11 cellular contexts compared by ENCODE assay signal in genomic region chr12:27966870-27967269, GRCh38. TPM values are rescaled to one million over a fixed set of nuclear protein-coding genes. Genes with fewer than 3 reads are reported as not detected.
DNase-seq lines count a peak whose midpoint lies in the region; ATAC-seq, FAIRE-seq and TF ChIP-seq lines count a peak whose summit lies in the region.
"Had no signal": no experiment of that assay in that cellular context is flagged by ENCODE, and none has a peak within 500 bp of the region (broad histone marks: within the 10 kb centered on the region; RNA-seq: fewer than 3 reads in every experiment).

No MANE protein-coding gene starts in this region.

- H3K4me2 ChIP-seq in GM12878 (ENCODE audit: control insufficient read depth, insufficient read depth) = no peak overlapping the region

- H3K27ac ChIP-seq in GM12878 (ENCODE audit: control insufficient read depth, insufficient read depth) = no peak overlapping the region

- no peak for TF ChIP-seq RAD21 in GM12878 (IDR thresholded peaks at IDR 0.05; ENCODE audit: insufficient read depth, low read depth, low read length)

- no peak overlapping the region for H2AFZ ChIP-seq in GM12878 (ENCODE audit: control insufficient read depth, low read depth, low read length)

- intact Hi-C loops in GM12878 (cut with micrococcal nuclease; ENCODE audit: unreplicated experiment) = loop anchor here (5.0 kb wide), 1 partner anchor 905 kb away; no protein-coding TSS in a partner anchor

- POLR2A ChIA-PET in GM12878 (lab: Charles Lee) = no interaction called here

- H3K9me3 ChIP-seq in GM12878 (replicated peaks; ENCODE audit: control insufficient read depth, insufficient read depth, low read length) = no peaks in the 10 kb centered on the region

- no peaks in the 10 kb centered on the region for H3K9me3 Mint-ChIP-seq in mesothelial cell of epicardium
- H3K9me3 Mint-ChIP-seq: central memory CD8-positive, alpha-beta T cell had no signal

- in situ Hi-C loops in GM12878 (cut with MboI) = no loop called here

- peaks cover 10% of the 10 kb centered on the region for H3K4me1 ChIP-seq in GM12878 (ENCODE audit: control insufficient read depth, insufficient read depth, low read length)

- DNase-seq in DMS 273 (lab: John Stamatoyannopoulos, UW; ENCODE audit: unreplicated experiment) (peak; percentile 58), HTR-8/SVneo (ENCODE audit: insufficient read length, low spot score) (peak; percentile 87), GM12878 (ENCODE audit: low read depth, low spot score) (no peak), mesothelial cell of epicardium (ENCODE audit: low spot score in 2 of 2, unreplicated experiment in 2 of 2) (no peak), COLO668 (lab: John Stamatoyannopoulos, UW; ENCODE audit: unreplicated experiment) (no peak), NCI-H345 treated with DMSO at 0.1 percent for 48 hours (lab: John Stamatoyannopoulos, UW; ENCODE audit: unreplicated experiment) (no peak), KG1 (lab: John Stamatoyannopoulos, UW) (no peak)
- DNase-seq in activated naive CD4-positive, alpha-beta T cell treated with anti-CD3 and anti-CD28 coated beads, Interleukin-2, amount 50 U/mL, for 16 hours = no peak
- DNase-seq: stimulated activated CD4-positive, alpha-beta T cell treated with anti-CD3 and anti-CD28 coated beads, Interleukin-15, amount 100 ng/mL, for 24 hours had no signal

- H3K36me3 ChIP-seq in GM12878 (ENCODE audit: control insufficient read depth in 2 of 2, insufficient read depth in 2 of 2, low read length in 1 of 2) = no peaks in the 10 kb centered on the region

- 0% methylated on average over 2 of the region's 2 CpGs for WGBS in GM12878 (ENCODE audit: insufficient coverage, insufficient replicate concordance, low lambda C conversion rate, missing lambda C conversion rate)

- H3K4me3 ChIP-seq in GM12878 = no peak overlapping the region

- SMC1A ChIA-PET in GM12878 (lab: Charles Lee; ENCODE audit: uncharacterized antibody, unreplicated experiment) = no interaction called here

- FAIRE-seq in HTR-8/SVneo (lab: Jason Lieb, UNC) (peak; percentile 92), GM12878 (lab: Jason Lieb, UNC) (no peak)

- TF ChIP-seq CTCF in GM12878 (IDR thresholded peaks at IDR 0.05 in 2 of 3, conservative IDR thresholded peaks at IDR 0.05 in 1 of 3; ENCODE audit: control insufficient read depth in 2 of 3, extremely low read depth in 1 of 3, insufficient read depth in 1 of 3, low read depth in 3 of 3, low read length in 3 of 3) = no peak
- TF ChIP-seq CTCF in mesothelial cell of epicardium (IDR thresholded peaks at IDR 0.05; ENCODE audit: unreplicated experiment) = no peak

- TF ChIP-seq POLR2A in GM12878 (IDR thresholded peaks at IDR 0.05; ENCODE audit: low read depth, low read length) = no peak

- no TSS peak for BruUV-seq in GM12878 (replicated peaks; lab: Mats Ljungman, UMichigan)

- H3K27me3 Mint-ChIP-seq in mesothelial cell of epicardium (ENCODE audit: low read depth) = peaks cover 34% of the 10 kb centered on the region

- CTCF ChIA-PET in GM12878 (lab: Yijun Ruan, JAX) = no interaction called here

- no peak for TF ChIP-seq EP300 in GM12878 (IDR thresholded peaks at IDR 0.05; ENCODE audit: borderline replicate concordance in 1 of 2, control insufficient read depth in 1 of 2, low read depth in 2 of 2, low read length in 2 of 2)

- H4K20me1 ChIP-seq in GM12878 (ENCODE audit: control insufficient read depth, insufficient read depth) = no peaks in the 10 kb centered on the region

- peak; percentile 17; the same call in 1 of the 3 replicates for ATAC-seq in GM12878

- peaks cover 6% of the 10 kb centered on the region for H3K36me3 Mint-ChIP-seq in mesothelial cell of epicardium

- peak overlapping the region; percentile 25 for H3K27ac Mint-ChIP-seq in mesothelial cell of epicardium

- peaks cover 44% of the 10 kb centered on the region for H3K4me1 Mint-ChIP-seq in mesothelial cell of epicardium

- H3K9ac ChIP-seq in GM12878 (ENCODE audit: control insufficient read depth, insufficient read depth, low read length) = no peak overlapping the region

- H3K79me2 ChIP-seq in GM12878 (ENCODE audit: control insufficient read depth, insufficient read depth, low read length) = no peaks in the 10 kb centered on the region

- peak overlapping the region; percentile 85 for H3K4me3 Mint-ChIP-seq in mesothelial cell of epicardium
- H3K4me3 Mint-ChIP-seq: central memory CD8-positive, alpha-beta T cell had no signal

- RAD21 ChIA-PET in GM12878 (lab: Charles Lee; ENCODE audit: unreplicated experiment) = no interaction called here

- peaks cover 7 to 31% of the 10 kb centered on the region in 2 experiments for H3K27me3 ChIP-seq in GM12878 (replicated peaks in 1 of 2; ENCODE audit: control insufficient read depth in 2 of 2, insufficient read depth in 2 of 2, low read length in 1 of 2)

TF ChIP-seq in GM12878, 131 proteins besides CTCF, POLR2A, EP300 and RAD21 (continues in another document):
- TF ChIP-seq HDGF (IDR thresholded peaks at IDR 0.05) (no peak), TCF3 (IDR thresholded peaks at IDR 0.05; ENCODE audit: borderline replicate concordance, insufficient read depth, low read depth, low read length) (no peak), CBX5 (IDR thresholded peaks at IDR 0.05; ENCODE audit: low read depth) (no peak), MXI1 (IDR thresholded peaks at IDR 0.05; ENCODE audit: low read depth, low read length) (no peak), LARP7 (IDR thresholded peaks at IDR 0.05) (no peak), MLLT1 (IDR thresholded peaks at IDR 0.05) (no peak), KDM1A (IDR thresholded peaks at IDR 0.05; ENCODE audit: borderline replicate concordance) (no peak), PML (IDR thresholded peaks at IDR 0.05; ENCODE audit: low read length) (no peak), NBN (IDR thresholded peaks at IDR 0.05) (no peak), SUPT20H (IDR thresholded peaks at IDR 0.05; ENCODE audit: borderline replicate concordance, control insufficient read depth, low read depth, low read length) (no peak), STAT3 (IDR thresholded peaks at IDR 0.05; ENCODE audit: low read depth, low read length) (no peak), CREM (IDR thresholded peaks at IDR 0.05; ENCODE audit: low read depth) (no peak), PBX3 (IDR thresholded peaks at IDR 0.05; ENCODE audit: insufficient replicate concordance, low read depth, low read length) (no peak), RELA (IDR thresholded peaks at IDR 0.05; ENCODE audit: borderline replicate concordance, partially characterized antibody) (no peak), ETV6 (conservative IDR thresholded peaks at IDR 0.05 in 1 of 2, IDR thresholded peaks at IDR 0.05 in 1 of 2; ENCODE audit: borderline replicate concordance in 1 of 2, low read depth in 1 of 2) (no peak)

RNA-seq across cellular contexts. Expression of gene PTHLH, which starts 5.7 kb away (rescaled TPM):
- total RNA-seq in GM12878 (2013; cell fraction: nucleolus; rRNA removed) = not detected in 2 replicates
- total RNA-seq in GM12878 (2014; rRNA removed) (not detected in 2 replicates), GM12878 (2014; rRNA removed; fragmentation: Illumina TruSeq; extraction: Trizol) (not detected in 2 replicates), GM12878 (2021) (not detected in 2 replicates), mesothelial cell of epicardium (5.6 to 6.9 TPM (median 6.5 TPM) in 3 replicates)
- not detected for polyA plus RNA-seq in GM12878 (2011; ENCODE audit: low read depth)
- polyA plus RNA-seq in GM12878 (2011; rRNA removed) (0.08 and 0.12 TPM in 2 replicates), GM12878 (2014; fragmentation: Illumina TruSeq; extraction: Trizol) (not detected in 2 replicates), GM12878 (2014; fragmentation: Nextera tagmentation; extraction: Ambion mirVana) (not detected), GM12878 (2014; rRNA removed) (0.12 TPM in 1 of 2 replicates, not detected in the other), GM12878 (2016; fragmentation: Nextera tagmentation; extraction: Ambion mirVana) (not detected)
- not detected in 2 replicates for polyA plus RNA-seq in GM12878 (2011; cell fraction: cytosol; rRNA removed)
- polyA plus RNA-seq in GM12878 (2011; cell fraction: nucleus; rRNA removed) = not detected in 2 replicates
- 0.06 and 0.16 TPM in 2 replicates for polyA plus RNA-seq in GM12878 (2012)
- polyA minus RNA-seq in GM12878 (2011; rRNA and poly(A)+ RNA removed) = not detected in 2 replicates
- polyA minus RNA-seq in GM12878 (2011; cell fraction: cytosol; rRNA and poly(A)+ RNA removed) = not detected in 2 replicates
- not detected in 2 replicates for polyA minus RNA-seq in GM12878 (2011; cell fraction: nucleus; rRNA and poly(A)+ RNA removed)
- total RNA-seq: liver had no signal
- polyA plus RNA-seq: liver had no signal

Comparison
In these comparisons a context has a peak if more than half of its experiments do, and no peak if none do; other contexts are left out.
1. DNase-seq: peak in DMS 273 (single experiment) and HTR-8/SVneo (single experiment); none in GM12878 (single experiment), mesothelial cell of epicardium (0 of 2), COLO668 (single experiment), NCI-H345 treated with DMSO at 0.1 percent for 48 hours (single experiment), activated naive CD4-positive, alpha-beta T cell treated with anti-CD3 and anti-CD28 coated beads, Interleukin-2, amount 50 U/mL, for 16 hours (single experiment) and KG1 (single experiment).